Comparison of ENCODE assay signal across 27 cellular contexts in the genomic region with DNA sequence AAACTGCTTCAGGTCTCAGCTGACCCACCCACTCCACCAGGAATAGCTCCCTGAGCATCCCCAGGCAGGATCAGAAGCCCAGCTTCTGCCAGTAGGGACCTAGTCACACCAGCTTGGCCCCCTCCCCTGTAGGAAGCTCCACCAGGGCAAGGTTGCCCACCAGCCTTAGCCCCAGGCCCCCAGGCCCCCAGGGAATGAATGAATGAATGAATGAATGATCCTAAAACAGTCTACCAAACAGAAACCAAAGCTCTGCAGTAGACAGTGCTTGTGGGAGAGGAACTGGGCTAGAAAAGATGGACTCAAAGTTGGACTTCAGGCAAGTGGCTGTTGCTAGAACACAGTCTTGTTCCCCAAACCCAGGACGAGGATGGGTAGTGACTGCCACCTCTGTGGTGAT. TPM values are rescaled to one million over a fixed set of nuclear protein-coding genes. Genes with fewer than 3 reads are reported as not detected.
"Had no signal": no experiment of that assay in that cellular context is flagged by ENCODE, and none has a peak within 500 bp of the region (broad histone marks: within the 10 kb centered on the region; RNA-seq: fewer than 3 reads in every experiment).

No MANE protein-coding gene starts in this region.

- DNase-seq: activated CD4-positive, alpha-beta T cell treated with anti-CD3 and anti-CD28 coated beads, Interleukin-2, amount 10 ng/mL, durations not matched to agents 7 days and 5 days; activated CD4-positive, CD25-positive, alpha-beta regulatory T cell treated with anti-CD3 and anti-CD28 coated beads, Interleukin-2, amount 50 U/mL, for 72 hours; activated CD8-positive, alpha-beta memory T cell treated with anti-CD3 and anti-CD28 coated beads, Interleukin-2, amount 10 ng/mL, durations not matched to agents 7 days and 5 days; activated CD8-positive, alpha-beta T cell treated with anti-CD3 and anti-CD28 coated beads for 36 hours; activated gamma-delta T cell; activated naive CD4-positive, alpha-beta T cell treated with anti-CD3 and anti-CD28 coated beads, Interleukin-2, amount 50 U/mL, for 16 hours; activated naive CD8-positive, alpha-beta T cell treated with anti-CD3 and anti-CD28 coated beads, Interleukin-2, amount 50 U/mL, for 24 hours; activated T-cell treated with anti-CD3 and anti-CD28 coated beads for 4 hours; aorta; heart right ventricle; left colon; mesenchymal stem cell; nephron progenitor cell; stimulated activated CD4-positive, alpha-beta T cell treated with anti-CD3 and anti-CD28 coated beads, Interleukin-12 subunit alpha, Interleukin-12 subunit beta, amount 100 ng/mL, for 4 hours; stimulated activated CD4-positive, alpha-beta T cell treated with anti-CD3 and anti-CD28 coated beads, Interleukin-4, amount 100 ng/mL, for 4 hours; stimulated activated naive CD8-positive, alpha-beta T cell treated with anti-CD3 and anti-CD28 coated beads, Interleukin-15, Interleukin-2, amounts not matched to agents 100 U/mL and 50 U/mL, for 24 hours; substantia nigra; T-helper 1 cell; thyroid gland; WERI-Rb-1 had no signal

- H3K36me3 ChIP-seq: breast epithelium, heart right ventricle, right atrium auricular region, thyroid gland, WERI-Rb-1 had no signal

- H3K27me3 ChIP-seq: breast epithelium, heart right ventricle, right atrium auricular region, thyroid gland had no signal

- ATAC-seq: activated CD8-positive, alpha-beta memory T cell treated with anti-CD3 and anti-CD28 coated beads, Interleukin-2, amount 10 ng/mL, durations not matched to agents 7 days and 5 days; activated CD8-positive, alpha-beta T cell treated with anti-CD3 and anti-CD28 coated beads for 36 hours; activated naive CD8-positive, alpha-beta T cell treated with anti-CD3 and anti-CD28 coated beads, Interleukin-2, amount 50 U/mL, for 24 hours; stimulated activated naive CD8-positive, alpha-beta T cell treated with anti-CD3 and anti-CD28 coated beads, Interleukin-15, Interleukin-2, amounts not matched to agents 100 U/mL and 50 U/mL, for 24 hours had no signal

- H3K4me3 ChIP-seq: breast epithelium, heart right ventricle, right atrium auricular region, thyroid gland had no signal

- H3K4me1 Mint-ChIP-seq: activated CD4-positive, alpha-beta T cell treated with anti-CD3 and anti-CD28 coated beads, Interleukin-2, amount 10 ng/mL, durations not matched to agents 7 days and 5 days; activated CD8-positive, alpha-beta memory T cell treated with anti-CD3 and anti-CD28 coated beads, Interleukin-2, amount 10 ng/mL, durations not matched to agents 7 days and 5 days; activated naive CD8-positive, alpha-beta T cell treated with anti-CD3 and anti-CD28 coated beads, Interleukin-2, amount 50 U/mL, for 24 hours; central memory CD8-positive, alpha-beta T cell had no signal

- H3K9me3 Mint-ChIP-seq: activated CD4-positive, alpha-beta T cell treated with anti-CD3 and anti-CD28 coated beads, Interleukin-2, amount 10 ng/mL, durations not matched to agents 7 days and 5 days; activated CD8-positive, alpha-beta T cell treated with anti-CD3 and anti-CD28 coated beads for 36 hours; activated T-helper 1 cell treated with anti-CD3 and anti-CD28 coated beads, Interleukin-12 subunit alpha, Interleukin-12 subunit beta, Interleukin-2, Interleukin-4 antibody, amounts not matched to agents 30 ng/mL and 10 ng/mL and 1 ng/mL, durations not matched to agents 14 hours and 24 hours and 36 hours; central memory CD8-positive, alpha-beta T cell; nephron progenitor cell had no signal

- H3K27ac ChIP-seq: right atrium auricular region, thyroid gland, WERI-Rb-1 had no signal

- FAIRE-seq: colon, keratinocyte, TTC549 had no signal

- H3K4me3 Mint-ChIP-seq: activated CD4-positive, alpha-beta T cell treated with anti-CD3 and anti-CD28 coated beads, Interleukin-2, amount 10 ng/mL, durations not matched to agents 7 days and 5 days; activated CD8-positive, alpha-beta memory T cell treated with anti-CD3 and anti-CD28 coated beads, Interleukin-2, amount 10 ng/mL, durations not matched to agents 7 days and 5 days; activated CD8-positive, alpha-beta T cell treated with anti-CD3 and anti-CD28 coated beads for 36 hours; activated naive CD8-positive, alpha-beta T cell treated with anti-CD3 and anti-CD28 coated beads, Interleukin-2, amount 50 U/mL, for 24 hours; activated T-helper 1 cell treated with anti-CD3 and anti-CD28 coated beads, Interleukin-12 subunit alpha, Interleukin-12 subunit beta, Interleukin-2, Interleukin-4 antibody, amounts not matched to agents 30 ng/mL and 10 ng/mL and 1 ng/mL, durations not matched to agents 14 hours and 24 hours and 36 hours; central memory CD8-positive, alpha-beta T cell; nephron progenitor cell had no signal

- H3K27ac Mint-ChIP-seq: activated CD4-positive, alpha-beta T cell treated with anti-CD3 and anti-CD28 coated beads, Interleukin-2, amount 10 ng/mL, durations not matched to agents 7 days and 5 days; activated CD8-positive, alpha-beta memory T cell treated with anti-CD3 and anti-CD28 coated beads, Interleukin-2, amount 10 ng/mL, durations not matched to agents 7 days and 5 days; activated CD8-positive, alpha-beta T cell treated with anti-CD3 and anti-CD28 coated beads for 36 hours; activated naive CD8-positive, alpha-beta T cell treated with anti-CD3 and anti-CD28 coated beads, Interleukin-2, amount 50 U/mL, for 24 hours; activated T-helper 1 cell treated with anti-CD3 and anti-CD28 coated beads, Interleukin-12 subunit alpha, Interleukin-12 subunit beta, Interleukin-2, Interleukin-4 antibody, amounts not matched to agents 30 ng/mL and 10 ng/mL and 1 ng/mL, durations not matched to agents 14 hours and 24 hours and 36 hours; nephron progenitor cell had no signal

- H3K9me3 ChIP-seq: breast epithelium, heart right ventricle, right atrium auricular region, thyroid gland had no signal

- H3K36me3 Mint-ChIP-seq: activated CD8-positive, alpha-beta memory T cell treated with anti-CD3 and anti-CD28 coated beads, Interleukin-2, amount 10 ng/mL, durations not matched to agents 7 days and 5 days had no signal

RNA-seq across cellular contexts. Expression of a gene that starts 16.3 kb away (rescaled TPM):
- total RNA-seq: activated CD8-positive, alpha-beta memory T cell treated with anti-CD3 and anti-CD28 coated beads, Interleukin-2, amount 10 ng/mL, durations not matched to agents 7 days and 5 days had no signal
